In the genomic region with DNA sequence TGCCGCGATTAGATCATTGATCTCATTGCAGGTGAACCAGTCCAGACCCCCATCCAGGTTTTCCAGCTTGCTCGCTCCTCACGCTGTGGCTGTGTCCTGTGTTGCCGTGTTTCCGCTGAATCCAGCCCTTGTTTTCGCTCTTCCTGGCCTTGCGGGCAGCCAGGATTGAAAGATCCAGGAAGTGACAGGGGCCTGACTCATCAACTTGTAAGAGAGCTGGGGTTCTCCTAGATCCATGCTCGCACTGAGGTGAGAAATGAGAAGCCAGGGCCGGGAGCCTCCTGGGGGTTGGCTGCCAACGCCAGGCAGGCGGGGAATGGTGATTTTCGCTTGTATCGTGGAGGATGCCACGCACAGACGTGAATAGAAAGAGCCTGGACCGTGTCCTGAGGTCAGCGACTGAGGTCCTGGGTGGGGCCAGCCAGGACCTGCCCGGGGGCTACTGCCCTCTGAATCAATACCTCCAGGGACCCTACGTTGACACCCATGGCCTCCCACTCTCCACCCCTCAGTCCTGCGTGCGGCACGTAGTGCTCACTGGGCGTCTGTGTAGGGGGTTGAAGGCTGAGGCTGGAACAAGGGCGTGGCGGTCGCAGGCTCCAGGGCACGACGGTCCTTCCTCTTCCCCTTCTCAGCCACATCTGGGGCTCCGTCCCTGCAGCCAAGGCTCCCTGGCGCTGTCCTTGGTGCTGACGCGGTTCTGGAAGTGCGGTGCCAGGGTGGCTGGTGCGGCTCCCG, we compare ENCODE assay signal across 1 cellular context.
TF ChIP-seq lines count a peak whose summit lies in the region.

No MANE protein-coding gene starts in this region.

TF ChIP-seq in HepG2, 621 proteins besides CTCF, POLR2A, EP300 and RAD21 (continued from another document and continues in another):
- TF ChIP-seq, protein P1, sequence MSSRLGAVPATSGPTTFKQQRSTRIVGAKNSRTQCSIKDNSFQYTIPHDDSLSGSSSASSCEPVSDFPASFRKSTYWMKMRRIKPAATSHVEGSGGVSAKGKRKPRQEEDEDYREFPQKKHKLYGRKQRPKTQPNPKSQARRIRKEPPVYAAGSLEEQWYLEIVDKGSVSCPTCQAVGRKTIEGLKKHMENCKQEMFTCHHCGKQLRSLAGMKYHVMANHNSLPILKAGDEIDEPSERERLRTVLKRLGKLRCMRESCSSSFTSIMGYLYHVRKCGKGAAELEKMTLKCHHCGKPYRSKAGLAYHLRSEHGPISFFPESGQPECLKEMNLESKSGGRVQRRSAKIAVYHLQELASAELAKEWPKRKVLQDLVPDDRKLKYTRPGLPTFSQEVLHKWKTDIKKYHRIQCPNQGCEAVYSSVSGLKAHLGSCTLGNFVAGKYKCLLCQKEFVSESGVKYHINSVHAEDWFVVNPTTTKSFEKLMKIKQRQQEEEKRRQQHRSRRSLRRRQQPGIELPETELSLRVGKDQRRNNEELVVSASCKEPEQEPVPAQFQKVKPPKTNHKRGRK (CRISPR knock-in tag; IDR thresholded peaks at IDR 0.05): no peak
- TF ChIP-seq POLR2G (IDR thresholded peaks at IDR 0.05; ENCODE audit: low read depth, low read length): peak; percentile 80
- TF ChIP-seq RAD51 (IDR thresholded peaks at IDR 0.05; ENCODE audit: borderline replicate concordance): no peak
- TF ChIP-seq ZNF292 (CRISPR knock-in tag; IDR thresholded peaks at IDR 0.05; ENCODE audit: borderline replicate concordance, low read depth): peak; percentile 75; the same call in 1 of the 2 replicates
- peak; percentile 93 for TF ChIP-seq IRF2 (CRISPR knock-in tag; IDR thresholded peaks at IDR 0.05)
- peak; percentile 98 for TF ChIP-seq TGIF2 (CRISPR knock-in tag; IDR thresholded peaks at IDR 0.05)
- no peak for TF ChIP-seq SETDB1 (CRISPR knock-in tag; IDR thresholded peaks at IDR 0.05; ENCODE audit: borderline replicate concordance)
- peak; percentile 79; the same call in 1 of the 2 replicates for TF ChIP-seq ZBTB1 (CRISPR knock-in tag; IDR thresholded peaks at IDR 0.05; ENCODE audit: borderline replicate concordance)
- peak; percentile 68 for TF ChIP-seq ZNF547 (CRISPR knock-in tag; IDR thresholded peaks at IDR 0.05)
- TF ChIP-seq, protein P2, sequence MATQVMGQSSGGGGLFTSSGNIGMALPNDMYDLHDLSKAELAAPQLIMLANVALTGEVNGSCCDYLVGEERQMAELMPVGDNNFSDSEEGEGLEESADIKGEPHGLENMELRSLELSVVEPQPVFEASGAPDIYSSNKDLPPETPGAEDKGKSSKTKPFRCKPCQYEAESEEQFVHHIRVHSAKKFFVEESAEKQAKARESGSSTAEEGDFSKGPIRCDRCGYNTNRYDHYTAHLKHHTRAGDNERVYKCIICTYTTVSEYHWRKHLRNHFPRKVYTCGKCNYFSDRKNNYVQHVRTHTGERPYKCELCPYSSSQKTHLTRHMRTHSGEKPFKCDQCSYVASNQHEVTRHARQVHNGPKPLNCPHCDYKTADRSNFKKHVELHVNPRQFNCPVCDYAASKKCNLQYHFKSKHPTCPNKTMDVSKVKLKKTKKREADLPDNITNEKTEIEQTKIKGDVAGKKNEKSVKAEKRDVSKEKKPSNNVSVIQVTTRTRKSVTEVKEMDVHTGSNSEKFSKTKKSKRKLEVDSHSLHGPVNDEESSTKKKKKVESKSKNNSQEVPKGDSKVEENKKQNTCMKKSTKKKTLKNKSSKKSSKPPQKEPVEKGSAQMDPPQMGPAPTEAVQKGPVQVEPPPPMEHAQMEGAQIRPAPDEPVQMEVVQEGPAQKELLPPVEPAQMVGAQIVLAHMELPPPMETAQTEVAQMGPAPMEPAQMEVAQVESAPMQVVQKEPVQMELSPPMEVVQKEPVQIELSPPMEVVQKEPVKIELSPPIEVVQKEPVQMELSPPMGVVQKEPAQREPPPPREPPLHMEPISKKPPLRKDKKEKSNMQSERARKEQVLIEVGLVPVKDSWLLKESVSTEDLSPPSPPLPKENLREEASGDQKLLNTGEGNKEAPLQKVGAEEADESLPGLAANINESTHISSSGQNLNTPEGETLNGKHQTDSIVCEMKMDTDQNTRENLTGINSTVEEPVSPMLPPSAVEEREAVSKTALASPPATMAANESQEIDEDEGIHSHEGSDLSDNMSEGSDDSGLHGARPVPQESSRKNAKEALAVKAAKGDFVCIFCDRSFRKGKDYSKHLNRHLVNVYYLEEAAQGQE (IDR thresholded peaks at IDR 0.05; ENCODE audit: borderline replicate concordance in 1 of 2, low read depth in 1 of 2, low read length in 2 of 2): peak; percentile 99 to 100
- no peak; the same call in 1 of the 2 replicates for TF ChIP-seq ZNF619 (CRISPR knock-in tag; IDR thresholded peaks at IDR 0.05)
- TF ChIP-seq, protein P3, sequence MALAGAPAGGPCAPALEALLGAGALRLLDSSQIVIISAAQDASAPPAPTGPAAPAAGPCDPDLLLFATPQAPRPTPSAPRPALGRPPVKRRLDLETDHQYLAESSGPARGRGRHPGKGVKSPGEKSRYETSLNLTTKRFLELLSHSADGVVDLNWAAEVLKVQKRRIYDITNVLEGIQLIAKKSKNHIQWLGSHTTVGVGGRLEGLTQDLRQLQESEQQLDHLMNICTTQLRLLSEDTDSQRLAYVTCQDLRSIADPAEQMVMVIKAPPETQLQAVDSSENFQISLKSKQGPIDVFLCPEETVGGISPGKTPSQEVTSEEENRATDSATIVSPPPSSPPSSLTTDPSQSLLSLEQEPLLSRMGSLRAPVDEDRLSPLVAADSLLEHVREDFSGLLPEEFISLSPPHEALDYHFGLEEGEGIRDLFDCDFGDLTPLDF (CRISPR knock-in tag; IDR thresholded peaks at IDR 0.05): no peak; the same call in 1 of the 2 replicates
- peak; percentile 85 for TF ChIP-seq ZNF878 (CRISPR knock-in tag; IDR thresholded peaks at IDR 0.05)
- peak; percentile 91 for TF ChIP-seq FOXO1 (CRISPR knock-in tag; IDR thresholded peaks at IDR 0.05)
- TF ChIP-seq HOXA7 (CRISPR knock-in tag; IDR thresholded peaks at IDR 0.05): no peak; the same call in 1 of the 2 replicates
- 0 out of 2 replicates have a peak, but pooled peaks have one; percentile 49 for TF ChIP-seq ZNF20 (CRISPR knock-in tag; IDR thresholded peaks at IDR 0.05)
- TF ChIP-seq ZNF225 (CRISPR knock-in tag; IDR thresholded peaks at IDR 0.05): peak; percentile 96; the same call in 1 of the 2 replicates
- TF ChIP-seq, protein P4, sequence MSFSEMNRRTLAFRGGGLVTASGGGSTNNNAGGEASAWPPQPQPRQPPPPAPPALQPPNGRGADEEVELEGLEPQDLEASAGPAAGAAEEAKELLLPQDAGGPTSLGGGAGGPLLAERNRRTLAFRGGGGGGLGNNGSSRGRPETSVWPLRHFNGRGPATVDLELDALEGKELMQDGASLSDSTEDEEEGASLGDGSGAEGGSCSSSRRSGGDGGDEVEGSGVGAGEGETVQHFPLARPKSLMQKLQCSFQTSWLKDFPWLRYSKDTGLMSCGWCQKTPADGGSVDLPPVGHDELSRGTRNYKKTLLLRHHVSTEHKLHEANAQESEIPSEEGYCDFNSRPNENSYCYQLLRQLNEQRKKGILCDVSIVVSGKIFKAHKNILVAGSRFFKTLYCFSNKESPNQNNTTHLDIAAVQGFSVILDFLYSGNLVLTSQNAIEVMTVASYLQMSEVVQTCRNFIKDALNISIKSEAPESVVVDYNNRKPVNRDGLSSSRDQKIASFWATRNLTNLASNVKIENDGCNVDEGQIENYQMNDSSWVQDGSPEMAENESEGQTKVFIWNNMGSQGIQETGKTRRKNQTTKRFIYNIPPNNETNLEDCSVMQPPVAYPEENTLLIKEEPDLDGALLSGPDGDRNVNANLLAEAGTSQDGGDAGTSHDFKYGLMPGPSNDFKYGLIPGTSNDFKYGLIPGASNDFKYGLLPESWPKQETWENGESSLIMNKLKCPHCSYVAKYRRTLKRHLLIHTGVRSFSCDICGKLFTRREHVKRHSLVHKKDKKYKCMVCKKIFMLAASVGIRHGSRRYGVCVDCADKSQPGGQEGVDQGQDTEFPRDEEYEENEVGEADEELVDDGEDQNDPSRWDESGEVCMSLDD (CRISPR knock-in tag; IDR thresholded peaks at IDR 0.05; ENCODE audit: borderline replicate concordance): no peak
- no peak for TF ChIP-seq ZEB1 (IDR thresholded peaks at IDR 0.05; ENCODE audit: insufficient replicate concordance, low read depth)
- TF ChIP-seq PAWR (CRISPR knock-in tag; IDR thresholded peaks at IDR 0.05; ENCODE audit: borderline replicate concordance): peak; percentile 87; the same call in 1 of the 2 replicates
- TF ChIP-seq SOX13 (IDR thresholded peaks at IDR 0.05): no peak
- TF ChIP-seq SOX13 (CRISPR knock-in tag; conservative IDR thresholded peaks at IDR 0.05 in 1 of 2, IDR thresholded peaks at IDR 0.05 in 1 of 2): peak; percentile 64 to 79; a peak in 3 of 4 replicates
- TF ChIP-seq FOXM1 (CRISPR knock-in tag; IDR thresholded peaks at IDR 0.05): peak; percentile 79; the same call in 1 of the 2 replicates
- no peak for TF ChIP-seq ZNF841 (CRISPR knock-in tag; IDR thresholded peaks at IDR 0.05; ENCODE audit: borderline replicate concordance)
- no peak for TF ChIP-seq ADNP (CRISPR knock-in tag; IDR thresholded peaks at IDR 0.05)
- TF ChIP-seq, protein P5, sequence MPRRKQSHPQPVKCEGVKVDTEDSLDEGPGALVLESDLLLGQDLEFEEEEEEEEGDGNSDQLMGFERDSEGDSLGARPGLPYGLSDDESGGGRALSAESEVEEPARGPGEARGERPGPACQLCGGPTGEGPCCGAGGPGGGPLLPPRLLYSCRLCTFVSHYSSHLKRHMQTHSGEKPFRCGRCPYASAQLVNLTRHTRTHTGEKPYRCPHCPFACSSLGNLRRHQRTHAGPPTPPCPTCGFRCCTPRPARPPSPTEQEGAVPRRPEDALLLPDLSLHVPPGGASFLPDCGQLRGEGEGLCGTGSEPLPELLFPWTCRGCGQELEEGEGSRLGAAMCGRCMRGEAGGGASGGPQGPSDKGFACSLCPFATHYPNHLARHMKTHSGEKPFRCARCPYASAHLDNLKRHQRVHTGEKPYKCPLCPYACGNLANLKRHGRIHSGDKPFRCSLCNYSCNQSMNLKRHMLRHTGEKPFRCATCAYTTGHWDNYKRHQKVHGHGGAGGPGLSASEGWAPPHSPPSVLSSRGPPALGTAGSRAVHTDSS (CRISPR knock-in tag; conservative IDR thresholded peaks at IDR 0.05): no peak
- peak; percentile 39 for TF ChIP-seq AGO2 (optimal IDR thresholded peaks at IDR 0.05; ENCODE audit: low read depth, low read length)
- peak; percentile 98 for TF ChIP-seq NFKB2 (CRISPR knock-in tag; IDR thresholded peaks at IDR 0.05; ENCODE audit: borderline replicate concordance)
- TF ChIP-seq ZNF468 (CRISPR knock-in tag; IDR thresholded peaks at IDR 0.05): 0 out of 2 replicates have a peak, but pooled peaks have one; percentile 77
- peak; percentile 97 for TF ChIP-seq ZNF430 (CRISPR knock-in tag; IDR thresholded peaks at IDR 0.05)
- TF ChIP-seq, protein P6, sequence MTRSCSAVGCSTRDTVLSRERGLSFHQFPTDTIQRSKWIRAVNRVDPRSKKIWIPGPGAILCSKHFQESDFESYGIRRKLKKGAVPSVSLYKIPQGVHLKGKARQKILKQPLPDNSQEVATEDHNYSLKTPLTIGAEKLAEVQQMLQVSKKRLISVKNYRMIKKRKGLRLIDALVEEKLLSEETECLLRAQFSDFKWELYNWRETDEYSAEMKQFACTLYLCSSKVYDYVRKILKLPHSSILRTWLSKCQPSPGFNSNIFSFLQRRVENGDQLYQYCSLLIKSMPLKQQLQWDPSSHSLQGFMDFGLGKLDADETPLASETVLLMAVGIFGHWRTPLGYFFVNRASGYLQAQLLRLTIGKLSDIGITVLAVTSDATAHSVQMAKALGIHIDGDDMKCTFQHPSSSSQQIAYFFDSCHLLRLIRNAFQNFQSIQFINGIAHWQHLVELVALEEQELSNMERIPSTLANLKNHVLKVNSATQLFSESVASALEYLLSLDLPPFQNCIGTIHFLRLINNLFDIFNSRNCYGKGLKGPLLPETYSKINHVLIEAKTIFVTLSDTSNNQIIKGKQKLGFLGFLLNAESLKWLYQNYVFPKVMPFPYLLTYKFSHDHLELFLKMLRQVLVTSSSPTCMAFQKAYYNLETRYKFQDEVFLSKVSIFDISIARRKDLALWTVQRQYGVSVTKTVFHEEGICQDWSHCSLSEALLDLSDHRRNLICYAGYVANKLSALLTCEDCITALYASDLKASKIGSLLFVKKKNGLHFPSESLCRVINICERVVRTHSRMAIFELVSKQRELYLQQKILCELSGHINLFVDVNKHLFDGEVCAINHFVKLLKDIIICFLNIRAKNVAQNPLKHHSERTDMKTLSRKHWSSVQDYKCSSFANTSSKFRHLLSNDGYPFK (CRISPR knock-in tag; IDR thresholded peaks at IDR 0.05; ENCODE audit: borderline replicate concordance): peak; percentile 79; the same call in 1 of the 2 replicates
- TF ChIP-seq, protein P7, sequence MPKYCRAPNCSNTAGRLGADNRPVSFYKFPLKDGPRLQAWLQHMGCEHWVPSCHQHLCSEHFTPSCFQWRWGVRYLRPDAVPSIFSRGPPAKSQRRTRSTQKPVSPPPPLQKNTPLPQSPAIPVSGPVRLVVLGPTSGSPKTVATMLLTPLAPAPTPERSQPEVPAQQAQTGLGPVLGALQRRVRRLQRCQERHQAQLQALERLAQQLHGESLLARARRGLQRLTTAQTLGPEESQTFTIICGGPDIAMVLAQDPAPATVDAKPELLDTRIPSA (CRISPR knock-in tag; IDR thresholded peaks at IDR 0.05; ENCODE audit: borderline replicate concordance): no peak
- TF ChIP-seq ZNF816 (CRISPR knock-in tag; IDR thresholded peaks at IDR 0.05; ENCODE audit: borderline replicate concordance): peak; percentile 75; the same call in 1 of the 2 replicates
- TF ChIP-seq HDAC6 (IDR thresholded peaks at IDR 0.05; ENCODE audit: low read depth, low read length): no peak
- TF ChIP-seq, protein P8, sequence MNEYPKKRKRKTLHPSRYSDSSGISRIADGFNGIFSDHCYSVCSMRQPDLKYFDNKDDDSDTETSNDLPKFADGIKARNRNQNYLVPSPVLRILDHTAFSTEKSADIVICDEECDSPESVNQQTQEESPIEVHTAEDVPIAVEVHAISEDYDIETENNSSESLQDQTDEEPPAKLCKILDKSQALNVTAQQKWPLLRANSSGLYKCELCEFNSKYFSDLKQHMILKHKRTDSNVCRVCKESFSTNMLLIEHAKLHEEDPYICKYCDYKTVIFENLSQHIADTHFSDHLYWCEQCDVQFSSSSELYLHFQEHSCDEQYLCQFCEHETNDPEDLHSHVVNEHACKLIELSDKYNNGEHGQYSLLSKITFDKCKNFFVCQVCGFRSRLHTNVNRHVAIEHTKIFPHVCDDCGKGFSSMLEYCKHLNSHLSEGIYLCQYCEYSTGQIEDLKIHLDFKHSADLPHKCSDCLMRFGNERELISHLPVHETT (CRISPR knock-in tag; conservative IDR thresholded peaks at IDR 0.05): peak; percentile 68; the same call in 1 of the 2 replicates
- TF ChIP-seq CBX5 (CRISPR knock-in tag; IDR thresholded peaks at IDR 0.05; ENCODE audit: borderline replicate concordance): peak; percentile 96
